Comparison of ENCODE assay signal across 22 cellular contexts in the genomic region with DNA sequence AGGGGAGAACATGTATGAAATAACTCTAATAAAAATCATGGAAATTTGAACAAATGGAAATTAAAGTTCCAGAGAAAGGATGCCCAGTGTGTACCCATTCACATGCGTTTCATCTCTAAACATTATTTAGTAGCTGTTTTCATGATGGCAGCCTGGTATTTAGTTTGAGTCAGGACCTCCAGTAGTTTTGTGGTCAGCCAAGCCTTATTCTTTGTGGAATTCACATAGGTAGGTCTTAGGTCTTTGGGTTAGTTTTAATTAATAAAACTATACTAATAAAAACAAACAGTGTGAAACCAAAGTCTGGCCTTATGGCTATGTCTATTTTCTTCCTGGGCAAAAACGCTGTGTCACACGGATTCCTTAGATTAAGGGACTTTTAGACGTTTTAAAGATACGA.
"Had no signal": no experiment of that assay in that cellular context is flagged by ENCODE, and none has a peak within 500 bp of the region (broad histone marks: within the 10 kb centered on the region; RNA-seq: fewer than 3 reads in every experiment).

No MANE protein-coding gene starts in this region.

- H3K9me3 ChIP-seq: esophagus squamous epithelium, lower lobe of right lung, testis had no signal

- ATAC-seq: left ventricle myocardium superior; lower lobe of right lung; natural killer cell; sciatic nerve; stimulated activated effector memory CD8-positive, alpha-beta T cell treated with anti-CD3 and anti-CD28 coated beads, Interleukin-12 subunit alpha, Interleukin-12 subunit beta, amount 100 ng/mL, for 72 hours had no signal

- H3K36me3 ChIP-seq: esophagus squamous epithelium, lower lobe of right lung, neural progenitor cell, right atrium auricular region, tibial artery had no signal

- DNase-seq: dorsolateral prefrontal cortex; effector CD4-positive, alpha-beta T cell; erythroblast; esophagus squamous epithelium; foreskin melanocyte; head of caudate nucleus; left ventricle myocardium superior; lower lobe of right lung; natural killer cell; stimulated activated CD4-positive, alpha-beta T cell treated with anti-CD3 and anti-CD28 coated beads, Interleukin-12 subunit alpha, Interleukin-12 subunit beta, amount 100 ng/mL, for 4 hours; stimulated activated CD4-positive, alpha-beta T cell treated with anti-CD3 and anti-CD28 coated beads, Interleukin-1b, Interleukin-23, amount 100 ng/mL, for 48 hours; stimulated activated CD4-positive, alpha-beta T cell treated with anti-CD3 and anti-CD28 coated beads, Interleukin-4, amount 100 ng/mL, for 24 hours; stimulated activated naive CD4-positive, alpha-beta T cell treated with Interleukin-2 at 50 U/mL for 16 hours; stomach; testis; tibial artery had no signal

- H3K27me3 ChIP-seq: dorsolateral prefrontal cortex, esophagus squamous epithelium, hepatocyte, neural progenitor cell, right atrium auricular region, stomach, testis, tibial artery had no signal

- H3K4me3 ChIP-seq: dorsolateral prefrontal cortex, esophagus squamous epithelium, hepatocyte, lower lobe of right lung, neural progenitor cell, right atrium auricular region, smooth muscle cell, stomach, testis, tibial artery had no signal
